Comparison of ENCODE assay signal across 5 cellular contexts in the genomic region with DNA sequence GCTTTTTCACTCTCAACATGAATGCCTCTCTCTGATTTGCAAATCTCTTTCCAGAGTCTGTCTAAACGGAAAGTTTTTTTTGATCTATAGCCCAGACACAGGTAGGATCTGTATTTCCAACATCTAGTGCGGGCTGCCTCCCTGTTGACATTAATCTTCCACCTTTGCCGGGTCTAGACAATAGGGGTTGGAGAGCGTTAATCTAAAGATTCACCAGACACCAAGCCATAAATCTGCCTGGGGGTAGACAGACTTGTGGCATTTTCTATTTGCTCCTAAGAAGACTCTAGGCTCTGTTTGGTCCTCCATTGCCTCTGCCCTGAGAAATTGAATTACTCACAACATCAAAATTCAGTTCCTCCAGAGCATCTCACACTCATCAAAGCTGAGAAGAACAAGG.
"Had no signal": no experiment of that assay in that cellular context is flagged by ENCODE, and none has a peak within 500 bp of the region (broad histone marks: within the 10 kb centered on the region; RNA-seq: fewer than 3 reads in every experiment).

No MANE protein-coding gene starts in this region.

- ATAC-seq: GM23338, K562 had no signal

- H3K4me1 Mint-ChIP-seq: GM23338, H9 had no signal

- H3K4me3 ChIP-seq: GM23338, K562 had no signal

- DNase-seq: H9, HCEC 1CT, IMR-90 had no signal

- H3K4me3 Mint-ChIP-seq: GM23338, H9 had no signal

- H3K27ac Mint-ChIP-seq: GM23338, H9 had no signal
